In genomic region chr1:167440345-167440744, GRCh38 we compare ENCODE assay signal across 18 cellular contexts.
DNase-seq lines count a peak whose midpoint lies in the region; ATAC-seq and TF ChIP-seq lines count a peak whose summit lies in the region.
"Had no signal": no experiment of that assay in that cellular context is flagged by ENCODE, and none has a peak within 500 bp of the region (broad histone marks: within the 10 kb centered on the region; RNA-seq: fewer than 3 reads in every experiment).

No MANE protein-coding gene starts in this region.

- H3K4me2 ChIP-seq in KMS-11 = no peak overlapping the region
- H3K4me2 ChIP-seq in hepatocyte = no peak overlapping the region

- peaks cover 0 to 6% (median 0%) of the 10 kb centered on the region in 8 donors for H3K9me3 Mint-ChIP-seq in CD4-positive, alpha-beta memory T cell
- peaks cover 13% of the 10 kb centered on the region for H3K9me3 Mint-ChIP-seq in chondrocyte (ENCODE audit: low read depth)
- H3K9me3 Mint-ChIP-seq in nephron = peaks cover 4% of the 10 kb centered on the region

- peaks cover 73% of the 10 kb centered on the region for H3K36me3 ChIP-seq in CD4-positive, alpha-beta memory T cell (ENCODE audit: insufficient read depth, low read length)
- H3K36me3 ChIP-seq in KMS-11 (ENCODE audit: insufficient read depth) (no peaks in the 10 kb centered on the region), hepatocyte (replicated peaks; ENCODE audit: insufficient read depth, low read depth) (no peaks in the 10 kb centered on the region)
- H3K36me3 ChIP-seq: thoracic aorta had no signal

- no peaks in the 10 kb centered on the region for H3K9me3 ChIP-seq in CD4-positive, alpha-beta memory T cell (ENCODE audit: control insufficient read depth in 1 of 2, low read length in 2 of 2)
- no peaks in the 10 kb centered on the region for H3K9me3 ChIP-seq in hepatocyte (ENCODE audit: low read depth)
- H3K9me3 ChIP-seq: thoracic aorta had no signal

- TF ChIP-seq CTCF in KMS-11 (conservative IDR thresholded peaks at IDR 0.05; ENCODE audit: low read depth, low read length) (no peak), chondrocyte (IDR thresholded peaks at IDR 0.05) (no peak), nephron (IDR thresholded peaks at IDR 0.05; ENCODE audit: unreplicated experiment in 3 of 3) (no peak), hepatocyte (IDR thresholded peaks at IDR 0.05; ENCODE audit: poor library complexity) (no peak)

- H3K27ac ChIP-seq in CD4-positive, alpha-beta memory T cell (ENCODE audit: low read depth, low read length) = no peak overlapping the region
- H3K27ac ChIP-seq in KMS-11 (no peak overlapping the region), hepatocyte (no peak overlapping the region)
- H3K27ac ChIP-seq: thoracic aorta had no signal

- 94% methylated on average over 4 of the region's 4 CpGs for WGBS in hepatocyte (ENCODE audit: low lambda C conversion rate, missing lambda C conversion rate)

- H2AFZ ChIP-seq in KMS-11 (ENCODE audit: low read depth) (peak overlapping the region; percentile 63; the same call in 1 of the 2 replicates), hepatocyte (no peak overlapping the region)

- intact Hi-C loops in CD4-positive, alpha-beta memory T cell (cut with micrococcal nuclease) = no loop called here

- H4K20me1 ChIP-seq in KMS-11 (ENCODE audit: insufficient read depth) (no peaks in the 10 kb centered on the region), hepatocyte (ENCODE audit: insufficient read depth, poor library complexity, severe bottlenecking) (no peaks in the 10 kb centered on the region)

- no peaks in the 10 kb centered on the region for H3K27me3 Mint-ChIP-seq in CD4-positive, alpha-beta memory T cell
- H3K27me3 Mint-ChIP-seq in chondrocyte (ENCODE audit: low read depth) (peaks cover 15% of the 10 kb centered on the region), nephron (ENCODE audit: low read depth) (peaks cover 53% of the 10 kb centered on the region)

- no peak for DNase-seq in CD4-positive, alpha-beta memory T cell
- DNase-seq in chondrocyte (ENCODE audit: low spot score) (no peak), NCI-H1105 (lab: John Stamatoyannopoulos, UW) (no peak), germinal center (ENCODE audit: low spot score) (no peak), hepatocyte (ENCODE audit: low spot score) (no peak)
- DNase-seq: AML-193, dermis blood vessel endothelial cell, DMS 273 treated with DMSO at 0.1 percent for 48 hours, erythroblast, HCEC 1CT, MV-4-11, NCI-H2029 had no signal

- H3K9ac ChIP-seq in KMS-11 = no peak overlapping the region

- no peak overlapping the region for H3K4me3 ChIP-seq in CD4-positive, alpha-beta memory T cell (ENCODE audit: low read length in 2 of 2)
- no peak overlapping the region for H3K4me3 ChIP-seq in KMS-11 (IDR thresholded peaks at IDR 0.05; ENCODE audit: insufficient read depth, low read depth, low read length)
- no peak overlapping the region for H3K4me3 ChIP-seq in hepatocyte
- H3K4me3 ChIP-seq: K562 had no signal

- peak overlapping the region in 1 of 8 donors; percentile 23 for H3K4me3 Mint-ChIP-seq in CD4-positive, alpha-beta memory T cell
- H3K4me3 Mint-ChIP-seq in chondrocyte (ENCODE audit: unreplicated experiment) = peak overlapping the region; percentile 65
- H3K4me3 Mint-ChIP-seq in nephron = peak overlapping the region; percentile 42 to 52 (median 49)

- peak overlapping the region; percentile 80 to 94 (median 87) for H3K27ac Mint-ChIP-seq in CD4-positive, alpha-beta memory T cell
- H3K27ac Mint-ChIP-seq in chondrocyte (ENCODE audit: unreplicated experiment) (no peak overlapping the region), nephron (no peak overlapping the region)

- no peaks in the 10 kb centered on the region for H3K79me2 ChIP-seq in KMS-11 (ENCODE audit: insufficient read depth, low read depth)
- H3K79me2 ChIP-seq in hepatocyte = no peaks in the 10 kb centered on the region

- H3K4me1 ChIP-seq in CD4-positive, alpha-beta memory T cell (ENCODE audit: insufficient read depth, low read length) = peaks cover 82% of the 10 kb centered on the region
- peaks cover 8% of the 10 kb centered on the region for H3K4me1 ChIP-seq in KMS-11 (ENCODE audit: low read depth, poor library complexity, severe bottlenecking)
- H3K4me1 ChIP-seq in hepatocyte (ENCODE audit: insufficient read depth) = peaks cover 4% of the 10 kb centered on the region

- H3K36me3 Mint-ChIP-seq in CD4-positive, alpha-beta memory T cell = peaks cover 45 to 81% of the 10 kb centered on the region in 2 donors
- H3K36me3 Mint-ChIP-seq in chondrocyte (ENCODE audit: low read depth) (peaks cover 4% of the 10 kb centered on the region), nephron (ENCODE audit: low read depth) (no peaks in the 10 kb centered on the region)

- H3K4me1 Mint-ChIP-seq in CD4-positive, alpha-beta memory T cell = peaks cover 55 to 94% (median 73%) of the 10 kb centered on the region in 4 donors
- H3K4me1 Mint-ChIP-seq in chondrocyte (ENCODE audit: low read depth) (peaks cover 17% of the 10 kb centered on the region), nephron (no peaks in the 10 kb centered on the region)

- POLR2A ChIA-PET in CD4-positive, alpha-beta memory T cell (lab: Charles Lee; ENCODE audit: partially characterized antibody) = interaction anchor here (3.1 to 8.4 kb wide), 2 partner anchors 15 to 77 kb away, joined by 17 to 87 read pairs; partner anchors contain the start of gene CD247

- H3K27me3 ChIP-seq in CD4-positive, alpha-beta memory T cell (ENCODE audit: insufficient read depth, low read length) = no peaks in the 10 kb centered on the region
- H3K27me3 ChIP-seq in KMS-11 (ENCODE audit: insufficient read depth, low read depth) (no peaks in the 10 kb centered on the region), hepatocyte (peaks cover 15% of the 10 kb centered on the region)

- ATAC-seq in GM18502 (IDR thresholded peaks at IDR 0.05; ENCODE audit: poor library complexity, unreplicated experiment) = no peak
- ATAC-seq: Right ventricle myocardium inferior had no signal

- no peaks in the 10 kb centered on the region for H3K9me2 ChIP-seq in hepatocyte (replicated peaks; ENCODE audit: insufficient read depth)

- CTCF ChIA-PET in CD4-positive, alpha-beta memory T cell (lab: Charles Lee; ENCODE audit: partially characterized antibody) = interaction anchor here (0.8 to 8.7 kb wide), 11 partner anchors 9 to 220 kb away, joined by 3 to 64 read pairs (median 9); partner anchors contain the start of gene CD247

Comparison
In these comparisons a context has a peak if more than half of its experiments do, and no peak if none do; other contexts are left out.
1. H3K27ac Mint-ChIP-seq: peak in CD4-positive, alpha-beta memory T cell (7 of 7); none in chondrocyte (single experiment) and nephron (0 of 3).